Comparison of ENCODE assay signal across 16 cellular contexts in genomic region chr4:181939199-181939945, GRCh38.
DNase-seq lines count a peak whose midpoint lies in the region; ATAC-seq and TF ChIP-seq lines count a peak whose summit lies in the region.
"Had no signal": no experiment of that assay in that cellular context is flagged by ENCODE, and none has a peak within 500 bp of the region (broad histone marks: within the 10 kb centered on the region; RNA-seq: fewer than 3 reads in every experiment).

No MANE protein-coding gene starts in this region.

- no peak overlapping the region for H3K4me3 Mint-ChIP-seq in WTC11
- peak overlapping the region; percentile 10 for H3K4me3 Mint-ChIP-seq in neural crest cell
- H3K4me3 Mint-ChIP-seq: T-cell had no signal

- CTCF ChIA-PET in WTC11 (lab: Charles Lee): interaction anchor here (0.5 to 1.3 kb wide), 5 partner anchors 150 to 986 kb away, joined by 3 to 8 read pairs (median 4); no protein-coding TSS in a partner anchor

- H3K27ac ChIP-seq in right lobe of liver: no peak overlapping the region
- no peak overlapping the region for H3K27ac ChIP-seq in gastroesophageal sphincter
- H3K27ac ChIP-seq: gastrocnemius medialis, pancreas had no signal

- TF ChIP-seq EP300 in gastroesophageal sphincter (IDR thresholded peaks at IDR 0.05): no peak

- POLR2A ChIA-PET in WTC11 (lab: Charles Lee): no interaction called here

- H3K9me3 Mint-ChIP-seq in WTC11: no peaks in the 10 kb centered on the region
- H3K9me3 Mint-ChIP-seq in neural crest cell: no peaks in the 10 kb centered on the region

- H3K4me1 ChIP-seq in right lobe of liver (no peaks in the 10 kb centered on the region), gastroesophageal sphincter (no peaks in the 10 kb centered on the region)
- H3K4me1 ChIP-seq: gastrocnemius medialis, pancreas had no signal

- TF ChIP-seq POLR2A in right lobe of liver (IDR thresholded peaks at IDR 0.05) (no peak), gastroesophageal sphincter (IDR thresholded peaks at IDR 0.05) (no peak)

- TF ChIP-seq CTCF in WTC11 (IDR thresholded peaks at IDR 0.05): no peak
- TF ChIP-seq CTCF in fibroblast of pulmonary artery (IDR thresholded peaks at IDR 0.05; ENCODE audit: low read length, missing control alignments): peak; percentile 12
- TF ChIP-seq CTCF in neural crest cell (conservative IDR thresholded peaks at IDR 0.05): no peak
- TF ChIP-seq CTCF in right lobe of liver (IDR thresholded peaks at IDR 0.05): no peak
- peak in 1 of 4 experiments; percentile 34 for TF ChIP-seq CTCF in gastroesophageal sphincter (IDR thresholded peaks at IDR 0.05)

- H3K27ac Mint-ChIP-seq in WTC11: peak overlapping the region; percentile 91
- H3K27ac Mint-ChIP-seq in neural crest cell (ENCODE audit: unreplicated experiment): peak overlapping the region; percentile 89
- H3K27ac Mint-ChIP-seq: T-cell had no signal

- WGBS in right lobe of liver (ENCODE audit: insufficient coverage, low coverage, low lambda C conversion rate, missing lambda C conversion rate): 56% methylated on average over 15 of the region's 15 CpGs
- 46% methylated on average over 15 of the region's 15 CpGs for WGBS in gastroesophageal sphincter (ENCODE audit: low coverage in 1 of 2), 2 donors

- H3K27me3 Mint-ChIP-seq in WTC11 (ENCODE audit: low read depth): no peaks in the 10 kb centered on the region
- H3K27me3 Mint-ChIP-seq in neural crest cell (ENCODE audit: low read depth): no peaks in the 10 kb centered on the region
- H3K27me3 Mint-ChIP-seq: T-cell had no signal

- DNase-seq in ELF-1 (ENCODE audit: low read depth, low spot score) (peak; percentile 38), WTC11 (ENCODE audit: low spot score) (no peak), fibroblast of pulmonary artery (ENCODE audit: low read depth) (peak; percentile 21), neural crest cell (ENCODE audit: low read depth, low spot score) (no peak), right lobe of liver (no peak), SIG-M5 (lab: John Stamatoyannopoulos, UW) (no peak)
- DNase-seq: activated naive CD4-positive, alpha-beta T cell treated with Interleukin-2 at 50 U/mL for 16 hours; effector memory CD4-positive, alpha-beta T cell; gastrocnemius medialis; GF-D8; NCI-H1694; NCI-H526; pancreas; T-cell had no signal

- H3K4me1 Mint-ChIP-seq in WTC11: peaks cover 27% of the 10 kb centered on the region
- peaks cover 30% of the 10 kb centered on the region for H3K4me1 Mint-ChIP-seq in neural crest cell
- H3K4me1 Mint-ChIP-seq: T-cell had no signal

- no peaks in the 10 kb centered on the region for H3K27me3 ChIP-seq in right lobe of liver
- no peaks in the 10 kb centered on the region for H3K27me3 ChIP-seq in gastroesophageal sphincter
- H3K27me3 ChIP-seq: gastrocnemius medialis, pancreas had no signal

- H3K9me3 ChIP-seq in right lobe of liver (no peaks in the 10 kb centered on the region), gastroesophageal sphincter (no peaks in the 10 kb centered on the region)
- H3K9me3 ChIP-seq: gastrocnemius medialis, pancreas had no signal

- intact Hi-C loops in right lobe of liver (cut with DNase I): no loop called here

- H3K4me3 ChIP-seq in fibroblast of pulmonary artery (replicated peaks; ENCODE audit: low read depth, low read length) (no peak overlapping the region), right lobe of liver (no peak overlapping the region), gastroesophageal sphincter (no peak overlapping the region)
- H3K4me3 ChIP-seq: gastrocnemius medialis, pancreas had no signal

- H3K36me3 ChIP-seq in right lobe of liver (no peaks in the 10 kb centered on the region), gastroesophageal sphincter (no peaks in the 10 kb centered on the region)
- H3K36me3 ChIP-seq: gastrocnemius medialis, pancreas had no signal

- peak; percentile 85 for ATAC-seq in WTC11
- ATAC-seq in right lobe of liver: no peak
- no peak for ATAC-seq in gastroesophageal sphincter
- ATAC-seq in HG03442 (IDR thresholded peaks at IDR 0.05; ENCODE audit: unreplicated experiment): no peak
- ATAC-seq: gastrocnemius medialis, T-cell had no signal

- H3K36me3 Mint-ChIP-seq in WTC11 (no peaks in the 10 kb centered on the region), neural crest cell (ENCODE audit: low read depth) (no peaks in the 10 kb centered on the region)
- H3K36me3 Mint-ChIP-seq: T-cell had no signal

TF ChIP-seq in WTC11, 78 proteins besides CTCF, POLR2A, EP300 and RAD21:
- no peak for TF ChIP-seq GTF2I (CRISPR knock-in tag; conservative IDR thresholded peaks at IDR 0.05)
- no peak for TF ChIP-seq ZBTB21 (CRISPR knock-in tag; IDR thresholded peaks at IDR 0.05; ENCODE audit: borderline replicate concordance)
- TF ChIP-seq SOX15 (CRISPR knock-in tag; IDR thresholded peaks at IDR 0.05): no peak
- no peak for TF ChIP-seq JAZF1 (CRISPR knock-in tag; IDR thresholded peaks at IDR 0.05)
- TF ChIP-seq AFF4 (CRISPR knock-in tag; IDR thresholded peaks at IDR 0.05; ENCODE audit: borderline replicate concordance): no peak
- TF ChIP-seq FOXP1 (CRISPR knock-in tag; IDR thresholded peaks at IDR 0.05; ENCODE audit: borderline replicate concordance): no peak
- no peak for TF ChIP-seq ZNF512 (CRISPR knock-in tag; IDR thresholded peaks at IDR 0.05; ENCODE audit: borderline replicate concordance)

Comparison
In these comparisons a context has a peak if more than half of its experiments do, and no peak if none do; other contexts are left out.
1. DNase-seq: peak in ELF-1 (single experiment) and fibroblast of pulmonary artery (single experiment); none in WTC11 (single experiment), neural crest cell (single experiment), right lobe of liver (0 of 3) and SIG-M5 (single experiment).